ENCODE assay signal across 5 cellular contexts in the genomic region with DNA sequence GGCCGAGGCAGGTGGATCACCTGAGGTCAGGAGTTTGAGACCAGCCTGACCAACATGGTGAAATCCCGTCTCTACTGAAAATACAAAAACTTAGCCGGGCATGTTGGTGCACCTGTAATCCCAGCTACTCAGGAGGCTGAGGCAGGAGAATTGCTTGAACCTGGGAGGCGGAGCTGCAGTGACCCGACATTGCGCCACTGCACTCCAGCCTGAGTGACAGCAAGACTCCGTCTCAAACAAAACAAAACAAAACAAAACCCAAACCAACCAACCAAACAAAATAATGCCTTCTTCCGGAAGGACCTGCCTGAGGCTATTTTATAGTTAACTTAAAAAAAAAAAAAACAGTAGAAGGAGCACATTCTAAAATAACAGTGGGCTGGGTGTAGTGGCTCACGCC.
DNase-seq lines count a peak whose midpoint lies in the region; ATAC-seq, FAIRE-seq and TF ChIP-seq lines count a peak whose summit lies in the region.
"Not testable (repeated sequence)": the region's sequence is repeated elsewhere in the genome, so short reads cannot be mapped to it uniquely, and the experiment has no call there.

No MANE protein-coding gene starts in this region.

- H3K9ac ChIP-seq in K562 (ENCODE audit: insufficient read depth in 1 of 2, low read depth in 2 of 2, low read length in 2 of 2): not testable (repeated sequence)

- H3K4me1 ChIP-seq in GM23338 (ENCODE audit: insufficient read depth); K562 (replicated peaks in 1 of 2; ENCODE audit: control insufficient read depth in 2 of 2, insufficient read depth in 2 of 2, low read length in 2 of 2): not testable (repeated sequence)

- H3K27me3 ChIP-seq in GM23338 (ENCODE audit: insufficient read depth): not testable (repeated sequence)
- peaks cover 8 to 27% of the 10 kb centered on the region in 2 experiments for H3K27me3 ChIP-seq in K562 (ENCODE audit: control insufficient read depth in 2 of 2, insufficient read depth in 2 of 2, low read length in 2 of 2)

- not testable (repeated sequence) for TF ChIP-seq CTCF in GM23338 (conservative IDR thresholded peaks at IDR 0.05; ENCODE audit: low read depth in 2 of 2); K562 (IDR thresholded peaks at IDR 0.05 in 2 of 3, conservative IDR thresholded peaks at IDR 0.05 in 1 of 3; ENCODE audit: insufficient read depth in 2 of 3, low read depth in 1 of 3, low read length in 3 of 3)

- not testable (repeated sequence) for H4K20me1 ChIP-seq in GM23338 (replicated peaks; ENCODE audit: insufficient read depth); K562 (replicated peaks; ENCODE audit: control insufficient read depth, insufficient read depth, low read length)

- not testable (repeated sequence) for H3K9me3 Mint-ChIP-seq in GM23338

- not testable (repeated sequence) for H3F3A ChIP-seq in GM23338 (replicated peaks; ENCODE audit: low read depth)

- CTCF ChIA-PET in HEK293T (lab: Yijun Ruan, JAX): interaction anchor here (0.7 kb wide), 1 partner anchor 24 kb away, joined by 3 read pairs; no protein-coding TSS in a partner anchor
- CTCF ChIA-PET in K562 (lab: Yijun Ruan, JAX; ENCODE audit: low intra/inter-chr PET ratio): not testable (repeated sequence)

- H3K79me2 ChIP-seq in GM23338 (replicated peaks; ENCODE audit: insufficient read depth); K562 (ENCODE audit: control insufficient read depth, insufficient read depth, low read length): not testable (repeated sequence)

- intact Hi-C loops in K562 (cut with micrococcal nuclease): not testable (repeated sequence)

- 0 out of 2 replicates have a peak overlapping the region, but pooled peaks have one; percentile 59 for H3K27ac ChIP-seq in GM23338 (ENCODE audit: low read depth)
- H3K27ac ChIP-seq in K562 (ENCODE audit: extremely low read depth, low read depth, low read length): not testable (repeated sequence)

- not testable (repeated sequence) for H3K4me3 ChIP-seq in GM23338, K562

- not testable (repeated sequence) for H3K36me3 Mint-ChIP-seq in GM23338 (ENCODE audit: low read depth)

- not testable (repeated sequence) for TF ChIP-seq EP300 in K562 (IDR thresholded peaks at IDR 0.05; ENCODE audit: low read length)

- TF ChIP-seq RAD21 in K562 (CRISPR knock-in tag; conservative IDR thresholded peaks at IDR 0.05 in 1 of 2, IDR thresholded peaks at IDR 0.05 in 1 of 2): not testable (repeated sequence)

- H3K27ac Mint-ChIP-seq in GM23338: not testable (repeated sequence)

- not testable (repeated sequence) for H3K4me3 Mint-ChIP-seq in GM23338

- H3K9me2 ChIP-seq in GM23338 (ENCODE audit: insufficient read depth): not testable (repeated sequence)

- TF ChIP-seq POLR2A in K562 (conservative IDR thresholded peaks at IDR 0.05): not testable (repeated sequence)

- FAIRE-seq in K562 (lab: Jason Lieb, UNC): not testable (repeated sequence)

- H3K27me3 Mint-ChIP-seq in GM23338 (ENCODE audit: insufficient read depth, low read depth, poor library complexity): not testable (repeated sequence)

- not testable (repeated sequence) for ATAC-seq in GM23338, K562

- not testable (repeated sequence) for H2AFZ ChIP-seq in GM23338; K562 (ENCODE audit: low read depth, low read length)

- H3K36me3 ChIP-seq in GM23338 (ENCODE audit: insufficient read depth); K562 (ENCODE audit: control insufficient read depth, insufficient read depth, low read length): not testable (repeated sequence)

- 13% methylated on average over 9 of the region's 9 CpGs for WGBS in K562 (ENCODE audit: insufficient coverage, low coverage, missing lambda C conversion rate)

- H3K4me1 Mint-ChIP-seq in GM23338: peaks cover 15% of the 10 kb centered on the region

- in situ Hi-C loops in K562 (cut with MboI): not testable (repeated sequence)

- not testable (repeated sequence) for H3K9me1 ChIP-seq in K562 (ENCODE audit: control insufficient read depth, insufficient read depth, low read length)

- not testable (repeated sequence) for DNase-seq in GM23338 (ENCODE audit: low spot score); HEK293T (ENCODE audit: extremely low spot score); K562 (ENCODE audit: extremely low read depth in 1 of 4, low spot score in 3 of 4)
- DNase-seq in mesenteric fat pad (ENCODE audit: low spot score) (peak; percentile 60), renal cortical epithelial cell (ENCODE audit: low read depth) (peak; percentile 34)

- POLR2A ChIA-PET in HEK293T (lab: Yijun Ruan, JAX): not testable (repeated sequence)
- POLR2A ChIA-PET in K562 (lab: Yijun Ruan, JAX): interaction anchor here (0.9 kb wide), 2 partner anchors 13 to 18 kb away, joined by 3 read pairs; no protein-coding TSS in a partner anchor

- H3K4me2 ChIP-seq in GM23338; K562 (ENCODE audit: insufficient read depth, low read length): not testable (repeated sequence)

- H3K9me3 ChIP-seq in K562 (replicated peaks; ENCODE audit: control insufficient read depth, insufficient read depth, low read depth, low read length): not testable (repeated sequence)

- not testable (repeated sequence) for BruUV-seq in K562 (replicated peaks; lab: Mats Ljungman, UMichigan)

TF ChIP-seq in HEK293T, 16 proteins besides CTCF, POLR2A, EP300 and RAD21:
- TF ChIP-seq, protein P1, sequence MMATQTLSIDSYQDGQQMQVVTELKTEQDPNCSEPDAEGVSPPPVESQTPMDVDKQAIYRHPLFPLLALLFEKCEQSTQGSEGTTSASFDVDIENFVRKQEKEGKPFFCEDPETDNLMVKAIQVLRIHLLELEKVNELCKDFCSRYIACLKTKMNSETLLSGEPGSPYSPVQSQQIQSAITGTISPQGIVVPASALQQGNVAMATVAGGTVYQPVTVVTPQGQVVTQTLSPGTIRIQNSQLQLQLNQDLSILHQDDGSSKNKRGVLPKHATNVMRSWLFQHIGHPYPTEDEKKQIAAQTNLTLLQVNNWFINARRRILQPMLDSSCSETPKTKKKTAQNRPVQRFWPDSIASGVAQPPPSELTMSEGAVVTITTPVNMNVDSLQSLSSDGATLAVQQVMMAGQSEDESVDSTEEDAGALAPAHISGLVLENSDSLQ (IDR thresholded peaks at IDR 0.05): peak; percentile 32; the same call in 1 of the 2 replicates

TF ChIP-seq in K562, 482 proteins besides CTCF, POLR2A, EP300 and RAD21:
- TF ChIP-seq, protein P1 (IDR thresholded peaks at IDR 0.05): peak; percentile 74
- TF ChIP-seq CEBPB (tag; IDR thresholded peaks at IDR 0.05) (peak; percentile 30; the same call in 1 of the 2 replicates), PBX2 (tag; conservative IDR thresholded peaks at IDR 0.05; ENCODE audit: low read depth) (peak; percentile 64)
- not testable (repeated sequence) for TF ChIP-seq PBX2 (CRISPR knock-in tag; IDR thresholded peaks at IDR 0.05; ENCODE audit: low read depth)
